14 cellular contexts compared by ENCODE assay signal in genomic region chr7:47622586-47622945, GRCh38. TPM values are rescaled to one million over a fixed set of nuclear protein-coding genes. Genes with fewer than 3 reads are reported as not detected.
DNase-seq lines count a peak whose midpoint lies in the region; ATAC-seq and TF ChIP-seq lines count a peak whose summit lies in the region.
"Had no signal": no experiment of that assay in that cellular context is flagged by ENCODE, and none has a peak within 500 bp of the region (broad histone marks: within the 10 kb centered on the region; RNA-seq: fewer than 3 reads in every experiment).

No MANE protein-coding gene starts in this region.

- H3K4me1 ChIP-seq in ACC112 (ENCODE audit: control insufficient read depth, insufficient read depth, low read length, unreplicated experiment) = peaks cover 13% of the 10 kb centered on the region

- no peaks in the 10 kb centered on the region for H3K36me3 ChIP-seq in ACC112 (ENCODE audit: insufficient read depth, low read length)
- H3K36me3 ChIP-seq in SU-DHL-6 (ENCODE audit: low read length) = no peaks in the 10 kb centered on the region

- H3K27me3 ChIP-seq in ACC112 (ENCODE audit: insufficient read depth, low read length) (no peaks in the 10 kb centered on the region), SU-DHL-6 (ENCODE audit: low read length) (no peaks in the 10 kb centered on the region)

- peak overlapping the region; percentile 64 for H3K4me2 ChIP-seq in SU-DHL-6 (ENCODE audit: low read depth, low read length, poor library complexity, severe bottlenecking)

- peak overlapping the region; percentile 58 for H2AFZ ChIP-seq in ACC112 (ENCODE audit: low read length, unreplicated experiment)
- peak overlapping the region; percentile 57 for H2AFZ ChIP-seq in SU-DHL-6 (ENCODE audit: low read depth, low read length, severe bottlenecking)

- intact Hi-C loops in left ventricle myocardium superior (cut with micrococcal nuclease) (no loop called here), sciatic nerve (cut with DNase I) (no loop called here), lower leg skin (cut with DNase I; ENCODE audit: low total_unique reads) (no loop called here)

- ATAC-seq in left ventricle myocardium superior (peak; percentile 50), sciatic nerve (peak; percentile 18), HG03439 (IDR thresholded peaks at IDR 0.05; ENCODE audit: unreplicated experiment) (no peak)
- ATAC-seq: GM12878; naive thymus-derived CD8-positive, alpha-beta T cell; stimulated activated naive CD8-positive, alpha-beta T cell treated with anti-CD3 and anti-CD28 coated beads, Interleukin-15, Interleukin-2, amounts not matched to agents 100 U/mL and 50 U/mL, for 24 hours had no signal

- H4K20me1 ChIP-seq in SU-DHL-6 (ENCODE audit: low read depth, low read length) = no peaks in the 10 kb centered on the region

- H3K4me3 ChIP-seq in ACC112 (ENCODE audit: low read depth, low read length) (no peak overlapping the region), SU-DHL-6 (ENCODE audit: insufficient read depth, low read length, poor library complexity, severe bottlenecking) (peak overlapping the region; percentile 48), lower leg skin (ENCODE audit: low read depth, poor library complexity, severe bottlenecking) (no peak overlapping the region)
- H3K4me3 ChIP-seq: GM12878 had no signal

- peak overlapping the region; percentile 48 for H3K27ac ChIP-seq in ACC112 (ENCODE audit: low read depth, low read length)
- H3K27ac ChIP-seq in SU-DHL-6 (ENCODE audit: low read depth, low read length) = peak overlapping the region; percentile 38
- H3K27ac ChIP-seq: epithelial cell of prostate had no signal

- H3K9ac ChIP-seq in SU-DHL-6 (ENCODE audit: low read length) = peak overlapping the region; percentile 52; the same call in 1 of the 2 replicates

- no peaks in the 10 kb centered on the region for H3K79me2 ChIP-seq in ACC112 (ENCODE audit: control insufficient read depth, insufficient read depth, low read length, unreplicated experiment)
- H3K79me2 ChIP-seq in SU-DHL-6 (ENCODE audit: insufficient read depth, low read length) = no peaks in the 10 kb centered on the region

- no peak for TF ChIP-seq CTCF in SU-DHL-6 (IDR thresholded peaks at IDR 0.05; ENCODE audit: insufficient read depth, low read length, poor library complexity, severe bottlenecking)
- TF ChIP-seq CTCF in lower leg skin (IDR thresholded peaks at IDR 0.05) = no peak

- H3K9me3 ChIP-seq in SU-DHL-6 (ENCODE audit: insufficient read depth, low read length) = no peaks in the 10 kb centered on the region

- peaks cover 7% of the 10 kb centered on the region; the same call in 1 of the 2 replicates for H3F3A ChIP-seq in SU-DHL-6 (ENCODE audit: insufficient read depth)

- DNase-seq in left ventricle myocardium superior = no peak
- DNase-seq in sciatic nerve (ENCODE audit: low spot score) = no peak
- no peak for DNase-seq in NCI-H2029 (lab: John Stamatoyannopoulos, UW)
- no peak for DNase-seq in lower leg skin (ENCODE audit: low spot score in 2 of 2)
- DNase-seq in MV-4-11 (lab: John Stamatoyannopoulos, UW) = no peak
- DNase-seq: DMS53; stimulated activated CD4-positive, alpha-beta T cell treated with anti-CD3 and anti-CD28 coated beads, Interleukin-1b, Interleukin-23, amount 100 ng/mL, for 48 hours; stimulated activated naive CD8-positive, alpha-beta T cell treated with anti-CD3 and anti-CD28 coated beads, Interleukin-15, Interleukin-2, amounts not matched to agents 100 U/mL and 50 U/mL, for 24 hours had no signal

- no peak for TF ChIP-seq POLR2A in lower leg skin (IDR thresholded peaks at IDR 0.05)

- no peaks in the 10 kb centered on the region for H3K9me2 ChIP-seq in SU-DHL-6 (replicated peaks; ENCODE audit: insufficient read depth, low read length)

RNA-seq across cellular contexts. Expression of gene TNS3, which starts 40.7 kb away (rescaled TPM):
- total RNA-seq in left ventricle myocardium superior (42.4 TPM), sciatic nerve (230 TPM), lower leg skin (10 to 100 TPM; 19.5 to 33.9 (median 25.5) TPM)
